ENCODE assay signal across 8 cellular contexts in genomic region chr22:37284807-37285355, GRCh38. TPM values are rescaled to one million over a fixed set of nuclear protein-coding genes. Genes with fewer than 3 reads are reported as not detected.
A peak's percentile ranks its signal among the peaks of the same experiment; 100 is the strongest.
DNase-seq lines count a peak whose midpoint lies in the region; ATAC-seq lines count a peak whose summit lies in the region.

No MANE protein-coding gene starts in this region.

- peak in 2 of 3 donors; percentile 28 to 43 for DNase-seq in T-helper 17 cell
- DNase-seq in effector CD4-positive, alpha-beta T cell: peak; percentile 43
- peak; percentile 63 for DNase-seq in putamen (ENCODE audit: low spot score)
- DNase-seq in NCI-H2196 treated with DMSO at 0.1 percent for 48 hours (lab: John Stamatoyannopoulos, UW; ENCODE audit: unreplicated experiment): no peak
- DNase-seq in HuH-7 (ENCODE audit: low spot score): no peak

- H3K4me3 Mint-ChIP-seq in T-helper 17 cell: peak overlapping the region; percentile 99

- no peaks in the 10 kb centered on the region for H3K9me3 ChIP-seq in T-helper 17 cell (ENCODE audit: control insufficient read depth, low read length, poor library complexity, severe bottlenecking)

- peaks cover 54% of the 10 kb centered on the region for H3K4me1 Mint-ChIP-seq in T-helper 17 cell

- H3K27ac Mint-ChIP-seq in T-helper 17 cell: peak overlapping the region; percentile 100

- peaks cover 12% of the 10 kb centered on the region for H3K36me3 Mint-ChIP-seq in T-helper 17 cell (ENCODE audit: low read depth)

- ATAC-seq in GM19463 (IDR thresholded peaks at IDR 0.05; ENCODE audit: unreplicated experiment) (peak; percentile 45), T-helper 17 cell (peak; percentile 56), HG03378 (IDR thresholded peaks at IDR 0.05; ENCODE audit: unreplicated experiment) (no peak), HG03196 (IDR thresholded peaks at IDR 0.05; ENCODE audit: unreplicated experiment) (no peak)

- no peaks in the 10 kb centered on the region for H3K27me3 Mint-ChIP-seq in T-helper 17 cell

RNA-seq across cellular contexts. Expression of gene CYTH4, which starts 2.6 kb away (rescaled TPM):
- total RNA-seq in T-helper 17 cell: 10 to 100 TPM; 89.5 to 98.7 TPM

RNA-seq across cellular contexts. Expression of gene RAC2, which starts 40.8 kb away (rescaled TPM):
- total RNA-seq in T-helper 17 cell: 100 to 1,000 TPM; 297 to 478 TPM

Comparison
In these comparisons a context has a peak if more than half of its experiments do, and no peak if none do; other contexts are left out.
1. ATAC-seq: peak in GM19463 (single experiment) and T-helper 17 cell (single experiment); none in HG03378 (single experiment) and HG03196 (single experiment).
2. DNase-seq: peak in T-helper 17 cell (2 of 3), effector CD4-positive, alpha-beta T cell (single experiment) and putamen (single experiment); none in NCI-H2196 treated with DMSO at 0.1 percent for 48 hours (single experiment) and HuH-7 (single experiment).